23 cellular contexts compared by ENCODE assay signal in genomic region chr9:133690111-133690561, GRCh38. TPM values are rescaled to one million over a fixed set of nuclear protein-coding genes. Genes with fewer than 3 reads are reported as not detected.
DNase-seq lines count a peak whose midpoint lies in the region; ATAC-seq, FAIRE-seq and TF ChIP-seq lines count a peak whose summit lies in the region.
"Had no signal": no experiment of that assay in that cellular context is flagged by ENCODE, and none has a peak within 500 bp of the region (broad histone marks: within the 10 kb centered on the region; RNA-seq: fewer than 3 reads in every experiment).

No MANE protein-coding gene starts in this region.

- CTCF ChIA-PET in PC-3 (lab: Charles Lee): no interaction called here

- intact Hi-C loops in PC-3 (cut with micrococcal nuclease): no loop called here
- intact Hi-C loops in kidney (cut with DNase I): no loop called here

- H3K4me1 Mint-ChIP-seq in progenitor cell of endocrine pancreas (ENCODE audit: low read depth): peaks cover 21% of the 10 kb centered on the region

- no peak overlapping the region for H3K4me3 Mint-ChIP-seq in progenitor cell of endocrine pancreas (ENCODE audit: low read depth)
- H3K4me3 Mint-ChIP-seq: activated T-cell treated with anti-CD3 and anti-CD28 coated beads, Interleukin-2, amount 50 U/mL, for 72 hours; CD8-positive, alpha-beta T cell; stimulated activated effector memory CD8-positive, alpha-beta T cell treated with anti-CD3 and anti-CD28 coated beads, Interleukin-12 subunit alpha, Interleukin-12 subunit beta, amount 100 ng/mL, for 72 hours had no signal

- no peaks in the 10 kb centered on the region for H4K20me1 ChIP-seq in PC-3 (ENCODE audit: low read length)

- H3K27ac ChIP-seq in PC-3 (ENCODE audit: low read length): no peak overlapping the region
- H3K27ac ChIP-seq in kidney (ENCODE audit: low read depth in 2 of 2, low read length in 2 of 2): no peak overlapping the region
- H3K27ac ChIP-seq: colonic mucosa, right atrium auricular region had no signal

- ATAC-seq in PC-3 (no peak; the same call in 1 of the 2 replicates), GM19324 (IDR thresholded peaks at IDR 0.05; ENCODE audit: low FRiP score, unreplicated experiment) (no peak)
- ATAC-seq: activated naive CD4-positive, alpha-beta T cell treated with anti-CD3 and anti-CD28 coated beads, Interleukin-2, amount 50 U/mL, for 72 hours; activated T-cell treated with anti-CD3 and anti-CD28 coated beads, Interleukin-2, amount 50 U/mL, for 72 hours; CD8-positive, alpha-beta T cell; stimulated activated effector memory CD8-positive, alpha-beta T cell treated with anti-CD3 and anti-CD28 coated beads, Interleukin-12 subunit alpha, Interleukin-12 subunit beta, amount 100 ng/mL, for 72 hours had no signal

- no peaks in the 10 kb centered on the region for H3F3A ChIP-seq in PC-3 (ENCODE audit: low read length, unreplicated experiment)

- BruUV-seq in PC-3 (replicated peaks; lab: Mats Ljungman, UMichigan): no TSS peak

- no peak overlapping the region for H3K9ac ChIP-seq in PC-3 (ENCODE audit: low read length)
- H3K9ac ChIP-seq in kidney (ENCODE audit: low read length in 2 of 2): no peak overlapping the region
- H3K9ac ChIP-seq: SK-N-SH had no signal

- H3K9me3 Mint-ChIP-seq in progenitor cell of endocrine pancreas (ENCODE audit: low read depth): no peaks in the 10 kb centered on the region
- H3K9me3 Mint-ChIP-seq: activated naive CD4-positive, alpha-beta T cell treated with anti-CD3 and anti-CD28 coated beads, Interleukin-2, amount 50 U/mL, for 72 hours; activated T-cell treated with anti-CD3 and anti-CD28 coated beads, Interleukin-2, amount 50 U/mL, for 72 hours; CD8-positive, alpha-beta T cell; stimulated activated effector memory CD8-positive, alpha-beta T cell treated with anti-CD3 and anti-CD28 coated beads, Interleukin-12 subunit alpha, Interleukin-12 subunit beta, amount 100 ng/mL, for 72 hours had no signal

- no peaks in the 10 kb centered on the region for H3K9me2 ChIP-seq in PC-3 (replicated peaks; ENCODE audit: low read length)
- H3K9me2 ChIP-seq: SK-N-SH had no signal

- H3K4me2 ChIP-seq in PC-3 (ENCODE audit: low read length): no peak overlapping the region
- H3K4me2 ChIP-seq: SK-N-SH had no signal

- H3K27me3 Mint-ChIP-seq in progenitor cell of endocrine pancreas: no peaks in the 10 kb centered on the region

- H3K4me1 ChIP-seq in PC-3 (ENCODE audit: insufficient read depth, low read length): peaks cover 28% of the 10 kb centered on the region
- H3K4me1 ChIP-seq in kidney (ENCODE audit: control insufficient read depth in 1 of 2, insufficient read depth in 1 of 2, low read depth in 1 of 2, low read length in 2 of 2): no peaks in the 10 kb centered on the region
- H3K4me1 ChIP-seq: colonic mucosa, right atrium auricular region had no signal

- H3K9me3 ChIP-seq in PC-3 (ENCODE audit: low read length) (no peaks in the 10 kb centered on the region), kidney (ENCODE audit: control insufficient read depth in 1 of 2, low read length in 2 of 2) (no peaks in the 10 kb centered on the region)
- H3K9me3 ChIP-seq: colonic mucosa, right atrium auricular region, SK-N-SH had no signal

- DNase-seq in DMS79 treated with DMSO at 0.1 percent for 48 hours (lab: John Stamatoyannopoulos, UW) (peak; percentile 38), PC-3 (peak; percentile 68), kidney (peak; percentile 86), progenitor cell of endocrine pancreas (ENCODE audit: low spot score, unreplicated experiment) (no peak), NCI-H446 (lab: John Stamatoyannopoulos, UW) (no peak), RCC 7860 (ENCODE audit: low spot score) (no peak), NCI-H226 (no peak)
- DNase-seq: activated CD4-positive, alpha-beta T cell treated with anti-CD3 and anti-CD28 coated beads for 1 hour; activated T-cell treated with anti-CD3 and anti-CD28 coated beads, Interleukin-2, amount 50 U/mL, for 72 hours; CD8-positive, alpha-beta T cell; colonic mucosa; NCI-H1105 treated with DMSO at 0.1 percent for 48 hours; NCI-H774; SK-N-SH; T1000 had no signal

- H2AFZ ChIP-seq in PC-3 (ENCODE audit: low read length): no peak overlapping the region

- POLR2A ChIA-PET in PC-3 (lab: Charles Lee; ENCODE audit: unreplicated experiment): no interaction called here

- H3K27ac Mint-ChIP-seq in progenitor cell of endocrine pancreas: peak overlapping the region; percentile 59
- H3K27ac Mint-ChIP-seq: activated T-cell treated with anti-CD3 and anti-CD28 coated beads, Interleukin-2, amount 50 U/mL, for 72 hours; CD8-positive, alpha-beta T cell; stimulated activated effector memory CD8-positive, alpha-beta T cell treated with anti-CD3 and anti-CD28 coated beads, Interleukin-12 subunit alpha, Interleukin-12 subunit beta, amount 100 ng/mL, for 72 hours had no signal

- FAIRE-seq in kidney (lab: Jason Lieb, UNC) (no peak), RCC 7860 (lab: Jason Lieb, UNC) (no peak)
- FAIRE-seq: GM18507 had no signal

- no peaks in the 10 kb centered on the region for H3K27me3 ChIP-seq in PC-3 (ENCODE audit: low read length)
- H3K27me3 ChIP-seq: colonic mucosa, right atrium auricular region had no signal

- no peaks in the 10 kb centered on the region for H3K79me2 ChIP-seq in PC-3 (ENCODE audit: low read length)

- H3K36me3 Mint-ChIP-seq in progenitor cell of endocrine pancreas (ENCODE audit: insufficient read depth): no peaks in the 10 kb centered on the region
- H3K36me3 Mint-ChIP-seq: activated naive CD4-positive, alpha-beta T cell treated with anti-CD3 and anti-CD28 coated beads, Interleukin-2, amount 50 U/mL, for 72 hours; stimulated activated effector memory CD8-positive, alpha-beta T cell treated with anti-CD3 and anti-CD28 coated beads, Interleukin-12 subunit alpha, Interleukin-12 subunit beta, amount 100 ng/mL, for 72 hours had no signal

- H3K4me3 ChIP-seq in PC-3 (ENCODE audit: low read length) (no peak overlapping the region), kidney (ENCODE audit: low read length in 2 of 2) (no peak overlapping the region)
- H3K4me3 ChIP-seq: colonic mucosa, right atrium auricular region had no signal

- H3K36me3 ChIP-seq in PC-3 (ENCODE audit: low read depth, low read length) (no peaks in the 10 kb centered on the region), kidney (ENCODE audit: control insufficient read depth in 1 of 2, insufficient read depth in 2 of 2, low read length in 2 of 2) (peaks cover 0 to 7% of the 10 kb centered on the region in 2 donors)
- H3K36me3 ChIP-seq: colonic mucosa, right atrium auricular region had no signal

- TF ChIP-seq CTCF in PC-3 (conservative IDR thresholded peaks at IDR 0.05; ENCODE audit: low read depth, low read length) (no peak), kidney (IDR thresholded peaks at IDR 0.05; ENCODE audit: borderline replicate concordance, extremely low read depth, insufficient read depth) (no peak), progenitor cell of endocrine pancreas (IDR thresholded peaks at IDR 0.05; ENCODE audit: unreplicated experiment) (no peak)

RNA-seq across cellular contexts. Expression of gene SARDH, which starts 48.0 kb away (rescaled TPM):
- total RNA-seq in PC-3 (2014; rRNA removed) (2.5 and 3.4 TPM in 2 replicates), kidney (4.6 TPM), progenitor cell of endocrine pancreas (4.2 and 5.1 TPM in 2 replicates)
- 12.0 TPM for polyA plus RNA-seq in kidney (ENCODE audit: insufficient read depth, low read depth, low replicate concordance)

RNA-seq across cellular contexts. Expression of gene DBH, which starts 54.0 kb away (rescaled TPM):
- total RNA-seq in PC-3 (2014; rRNA removed) (not detected in 2 replicates), kidney (not detected), progenitor cell of endocrine pancreas (not detected in 2 replicates)
- polyA plus RNA-seq in kidney (ENCODE audit: insufficient read depth, low read depth, low replicate concordance): 0.39 TPM
- total RNA-seq: activated CD8-positive, alpha-beta memory T cell treated with anti-CD3 and anti-CD28 coated beads for 36 hours; activated naive CD4-positive, alpha-beta T cell treated with anti-CD3 and anti-CD28 coated beads, Interleukin-2, amount 50 U/mL, for 72 hours; activated T-cell treated with anti-CD3 and anti-CD28 coated beads, Interleukin-2, amount 50 U/mL, for 72 hours; colonic mucosa; OCI-LY7; right atrium auricular region; temporal lobe had no signal

Comparison
In these comparisons a context has a peak if more than half of its experiments do, and no peak if none do; other contexts are left out.
1. DNase-seq: peak in DMS79 treated with DMSO at 0.1 percent for 48 hours (single experiment), PC-3 (single experiment) and kidney (single experiment); none in progenitor cell of endocrine pancreas (single experiment), NCI-H446 (0 of 2), RCC 7860 (single experiment) and NCI-H226 (single experiment).